8 cellular contexts compared by ENCODE assay signal in genomic region chr7:636396-636795, GRCh38.
DNase-seq lines count a peak whose midpoint lies in the region; ATAC-seq and FAIRE-seq lines count a peak whose summit lies in the region.

No MANE protein-coding gene starts in this region.

- FAIRE-seq in urothelium cell line (lab: Jason Lieb, UNC): peak; percentile 97

- no peak for ATAC-seq in GM18868 (IDR thresholded peaks at IDR 0.05; ENCODE audit: unreplicated experiment)

- DNase-seq in AG20443 (ENCODE audit: low spot score) (peak; percentile 70), Kasumi-1 (lab: John Stamatoyannopoulos, UW) (peak; percentile 12 to 19), kidney tubule cell (ENCODE audit: low spot score) (peak; percentile 9), urothelium cell line (ENCODE audit: low spot score) (peak; percentile 86), NK-92 (lab: John Stamatoyannopoulos, UW; ENCODE audit: unreplicated experiment) (no peak), NCI-H2196 treated with DMSO at 0.1 percent for 48 hours (lab: John Stamatoyannopoulos, UW; ENCODE audit: unreplicated experiment) (no peak)
- DNase-seq in activated T-helper 9 cell treated with anti-CD3 and anti-CD28 coated beads, Interleukin-2, amount 50 U/mL, for 16 hours (ENCODE audit: low read depth): peak; percentile 20

Comparison
In these comparisons a context has a peak if more than half of its experiments do, and no peak if none do; other contexts are left out.
1. DNase-seq: peak in AG20443 (single experiment), Kasumi-1 (2 of 2), activated T-helper 9 cell treated with anti-CD3 and anti-CD28 coated beads, Interleukin-2, amount 50 U/mL, for 16 hours (single experiment), kidney tubule cell (single experiment) and urothelium cell line (single experiment); none in NK-92 (single experiment) and NCI-H2196 treated with DMSO at 0.1 percent for 48 hours (single experiment).